Comparison of ENCODE assay signal across 8 cellular contexts in the genomic region with DNA sequence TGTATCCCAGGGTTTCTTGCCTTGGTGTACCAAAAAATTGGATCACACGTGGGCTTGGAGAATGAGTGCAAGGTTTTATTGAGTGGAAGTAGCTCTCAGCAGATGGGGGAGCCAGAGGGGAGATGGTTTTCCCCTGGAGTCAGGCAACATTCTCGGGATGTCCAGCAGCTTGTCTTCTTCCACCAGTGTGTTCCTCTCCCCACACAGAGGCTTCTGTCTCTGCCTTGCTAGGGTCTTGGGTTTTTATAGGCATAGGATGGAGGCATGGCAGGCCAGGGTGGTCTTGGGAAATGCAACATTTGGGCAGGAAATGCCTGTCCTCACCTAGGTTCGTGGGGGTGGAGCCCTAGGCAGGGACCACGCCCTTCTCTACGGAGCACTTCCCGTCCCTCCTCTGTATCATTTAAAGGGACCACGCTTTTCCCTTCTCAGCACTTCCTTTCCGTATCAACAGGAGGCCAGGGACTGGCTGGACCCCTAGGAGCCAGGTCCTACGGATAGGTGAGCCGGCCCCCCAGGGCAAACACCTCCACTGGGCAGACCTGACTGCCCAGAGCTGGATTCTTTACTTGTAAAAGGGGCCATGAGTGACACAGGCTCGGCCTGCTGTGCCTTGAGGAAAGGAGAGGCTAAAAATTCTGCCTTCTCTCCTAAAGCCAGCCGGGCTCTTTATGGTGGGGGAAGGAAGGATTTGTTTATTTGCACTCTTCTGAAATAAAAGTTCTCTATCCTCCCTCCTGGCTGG. TPM values are rescaled to one million over a fixed set of nuclear protein-coding genes. Genes with fewer than 3 reads are reported as not detected.
A peak's percentile ranks its signal among the peaks of the same experiment; 100 is the strongest.
DNase-seq lines count a peak whose midpoint lies in the region; ATAC-seq and TF ChIP-seq lines count a peak whose summit lies in the region.

No MANE protein-coding gene starts in this region.

- H3K4me3 ChIP-seq in SJSA1 (peak overlapping the region; percentile 42), left ventricle myocardium inferior (peak overlapping the region; percentile 73), skeletal muscle cell (ENCODE audit: low read depth, low read length) (peak overlapping the region; percentile 63)

- H3K4me3 Mint-ChIP-seq in activated naive CD4-positive, alpha-beta T cell treated with anti-CD3 and anti-CD28 coated beads for 36 hours = peak overlapping the region; percentile 86

- intact Hi-C loops in activated naive CD4-positive, alpha-beta T cell treated with anti-CD3 and anti-CD28 coated beads for 36 hours (cut with micrococcal nuclease) = loop anchor here (2.0 kb wide), 1 partner anchor 33 kb away; no protein-coding TSS in a partner anchor
- intact Hi-C loops in left ventricle myocardium inferior (cut with micrococcal nuclease) = loop anchor here (10.0 kb wide), 1 partner anchor 49 kb away; no protein-coding TSS in a partner anchor

- H3K4me1 ChIP-seq in SJSA1 (replicated peaks) (peaks cover 25% of the 10 kb centered on the region), left ventricle myocardium inferior (peaks cover 60% of the 10 kb centered on the region)

- CTCF ChIA-PET in activated naive CD4-positive, alpha-beta T cell treated with anti-CD3 and anti-CD28 coated beads for 36 hours (lab: Charles Lee) = interaction anchor here (1.0 kb wide), 1 partner anchor 80 kb away, joined by 3 read pairs; no protein-coding TSS in a partner anchor

- H3K36me3 ChIP-seq in SJSA1 (no peaks in the 10 kb centered on the region), left ventricle myocardium inferior (no peaks in the 10 kb centered on the region)

- TF ChIP-seq CTCF in left ventricle myocardium inferior (IDR thresholded peaks at IDR 0.05; ENCODE audit: borderline replicate concordance) = no peak

- H3K27ac Mint-ChIP-seq in activated naive CD4-positive, alpha-beta T cell treated with anti-CD3 and anti-CD28 coated beads for 36 hours = peak overlapping the region; percentile 88

- peak; percentile 62 for ATAC-seq in HG02884 (IDR thresholded peaks at IDR 0.05; ENCODE audit: unreplicated experiment)

- DNase-seq in GM04503 (ENCODE audit: low read depth) (peak; percentile 28), SJSA1 (ENCODE audit: low read depth in 1 of 2, low spot score in 2 of 2) (peak; percentile 67 to 74), left ventricle myocardium inferior (peak; percentile 67), skeletal muscle cell (ENCODE audit: low read depth) (peak; percentile 31), NCI-H524 treated with DMSO at 0.1 percent for 48 hours (lab: John Stamatoyannopoulos, UW) (no peak), KG1 (lab: John Stamatoyannopoulos, UW) (no peak)
- DNase-seq in activated naive CD4-positive, alpha-beta T cell treated with anti-CD3 and anti-CD28 coated beads for 36 hours = peak; percentile 83

- H3K36me3 Mint-ChIP-seq in activated naive CD4-positive, alpha-beta T cell treated with anti-CD3 and anti-CD28 coated beads for 36 hours (ENCODE audit: low read depth) = no peaks in the 10 kb centered on the region

- H3K27ac ChIP-seq in SJSA1 = peak overlapping the region; percentile 16
- H3K27ac ChIP-seq in left ventricle myocardium inferior (replicated peaks) = peak overlapping the region; percentile 89

- H3K27me3 ChIP-seq in SJSA1 (replicated peaks) (0 out of 2 replicates have a peak, but pooled peaks cover 2% of the 10 kb centered on the region), left ventricle myocardium inferior (ENCODE audit: low read depth) (no peaks in the 10 kb centered on the region)

- no peaks in the 10 kb centered on the region for H3K9me3 ChIP-seq in SJSA1 (replicated peaks)
- no peaks in the 10 kb centered on the region for H3K9me3 ChIP-seq in left ventricle myocardium inferior (replicated peaks)

- peaks cover 20% of the 10 kb centered on the region for H3K4me1 Mint-ChIP-seq in activated naive CD4-positive, alpha-beta T cell treated with anti-CD3 and anti-CD28 coated beads for 36 hours (ENCODE audit: low read depth)

- H3K9me3 Mint-ChIP-seq in activated naive CD4-positive, alpha-beta T cell treated with anti-CD3 and anti-CD28 coated beads for 36 hours = no peaks in the 10 kb centered on the region

- no peaks in the 10 kb centered on the region for H3K27me3 Mint-ChIP-seq in activated naive CD4-positive, alpha-beta T cell treated with anti-CD3 and anti-CD28 coated beads for 36 hours (ENCODE audit: low read depth)

RNA-seq across cellular contexts. Expression of gene CCDC188, which starts 55.3 kb away (rescaled TPM):
- total RNA-seq in SJSA1 (2014; rRNA removed; shearing (Covaris generic)) = 0.16 and 0.84 TPM in 2 replicates
- total RNA-seq in activated naive CD4-positive, alpha-beta T cell treated with anti-CD3 and anti-CD28 coated beads for 36 hours = not detected
- total RNA-seq in left ventricle myocardium inferior = not detected

Comparison
In these comparisons a context has a peak if more than half of its experiments do, and no peak if none do; other contexts are left out.
1. DNase-seq: peak in GM04503 (single experiment), SJSA1 (2 of 2), activated naive CD4-positive, alpha-beta T cell treated with anti-CD3 and anti-CD28 coated beads for 36 hours (single experiment), left ventricle myocardium inferior (single experiment) and skeletal muscle cell (single experiment); none in NCI-H524 treated with DMSO at 0.1 percent for 48 hours (single experiment) and KG1 (single experiment).
2. Peak in every context shown above with its lines, with median percentiles within 50 percentile points of each other: H3K4me3 ChIP-seq.